Comparison of ENCODE assay signal across 6 cellular contexts in genomic region chr17:28716740-28717577, GRCh38. TPM values are rescaled to one million over a fixed set of nuclear protein-coding genes. Genes with fewer than 3 reads are reported as not detected.
A peak's percentile ranks its signal among the peaks of the same experiment; 100 is the strongest.
DNase-seq lines count a peak whose midpoint lies in the region; TF ChIP-seq lines count a peak whose summit lies in the region.

No MANE protein-coding gene starts in this region.

- H3K4me3 ChIP-seq in SK-N-MC (peak overlapping the region; percentile 92), kidney epithelial cell (ENCODE audit: low read depth, low read length) (peak overlapping the region; percentile 75)

- H3K27me3 ChIP-seq in kidney epithelial cell (ENCODE audit: control insufficient read depth, insufficient read depth, low read length), result no peaks in the 10 kb centered on the region

- H3K36me3 ChIP-seq in SK-N-MC (ENCODE audit: insufficient read depth, low read length), result peaks cover 47% of the 10 kb centered on the region
- H3K36me3 ChIP-seq in kidney epithelial cell (ENCODE audit: control insufficient read depth, insufficient read depth, low read length), result peaks cover 9% of the 10 kb centered on the region

- peak overlapping the region; percentile 89 for H3K27ac ChIP-seq in SK-N-MC

- DNase-seq in AG08395 (ENCODE audit: low spot score) (peak; percentile 14), SK-N-MC (ENCODE audit: low read depth, low spot score) (no peak), kidney epithelial cell (ENCODE audit: low read depth) (no peak), NCI-H128 (lab: John Stamatoyannopoulos, UW; ENCODE audit: unreplicated experiment) (no peak), NCI-H524 (lab: John Stamatoyannopoulos, UW) (no peak), H4 (ENCODE audit: low spot score) (no peak)

- TF ChIP-seq CTCF in kidney epithelial cell (IDR thresholded peaks at IDR 0.05; ENCODE audit: insufficient read depth, low read length, poor library complexity, severe bottlenecking), result no peak

- peak overlapping the region; percentile 96 for H3K9ac ChIP-seq in SK-N-MC (ENCODE audit: insufficient read length)

- H3K9me3 ChIP-seq in SK-N-MC (ENCODE audit: low read depth, low read length), result no peaks in the 10 kb centered on the region

RNA-seq across cellular contexts. Expression of gene RAB34, which starts 0.7 kb away (rescaled TPM):
- 283 and 314 TPM in 2 replicates for total RNA-seq in kidney epithelial cell
- 233 and 275 TPM in 2 replicates for total RNA-seq in H4 (2014; rRNA removed; shearing (Covaris generic))

RNA-seq across cellular contexts. Expression of gene RPL23A, which starts 2.8 kb away (rescaled TPM):
- total RNA-seq in kidney epithelial cell, result 604 and 716 TPM in 2 replicates
- 957 and 967 TPM in 2 replicates for total RNA-seq in H4 (2014; rRNA removed; shearing (Covaris generic))

RNA-seq across cellular contexts. Expression of gene PROCA1, which starts 5.3 kb away (rescaled TPM):
- total RNA-seq in kidney epithelial cell, result 0.58 and 3.7 TPM in 2 replicates
- total RNA-seq in H4 (2014; rRNA removed; shearing (Covaris generic)), result 0.70 TPM in 1 of 2 replicates, not detected in the other

RNA-seq across cellular contexts. Expression of gene TLCD1, which starts 9.1 kb away (rescaled TPM):
- total RNA-seq in kidney epithelial cell, result 4.7 and 5.1 TPM in 2 replicates
- 21.0 and 34.2 TPM in 2 replicates for total RNA-seq in H4 (2014; rRNA removed; shearing (Covaris generic))

RNA-seq across cellular contexts. Expression of gene NEK8, which starts 11.6 kb away (rescaled TPM):
- 4.3 TPM in 2 replicates for total RNA-seq in kidney epithelial cell
- 1.4 and 3.1 TPM in 2 replicates for total RNA-seq in H4 (2014; rRNA removed; shearing (Covaris generic))
